In genomic region chr4:78846258-78846657, GRCh38 we compare ENCODE assay signal across 1 cellular context.
TF ChIP-seq lines count a peak whose summit lies in the region.

No MANE protein-coding gene starts in this region.

TF ChIP-seq in IMR-90, 13 proteins besides CTCF, POLR2A, EP300 and RAD21 (continued from another document):
- TF ChIP-seq ELK1 (IDR thresholded peaks at IDR 0.05; ENCODE audit: borderline replicate concordance, low read depth, low read length) (no peak), MAFK (IDR thresholded peaks at IDR 0.05; ENCODE audit: low read depth, low read length) (no peak), RFX5 (IDR thresholded peaks at IDR 0.05; ENCODE audit: low read depth, low read length) (no peak), RCOR1 (IDR thresholded peaks at IDR 0.05; ENCODE audit: insufficient replicate concordance, low read length) (no peak), SMC3 (IDR thresholded peaks at IDR 0.05; ENCODE audit: low read depth, low read length) (no peak)
